Comparison of ENCODE assay signal across 32 cellular contexts in the genomic region with DNA sequence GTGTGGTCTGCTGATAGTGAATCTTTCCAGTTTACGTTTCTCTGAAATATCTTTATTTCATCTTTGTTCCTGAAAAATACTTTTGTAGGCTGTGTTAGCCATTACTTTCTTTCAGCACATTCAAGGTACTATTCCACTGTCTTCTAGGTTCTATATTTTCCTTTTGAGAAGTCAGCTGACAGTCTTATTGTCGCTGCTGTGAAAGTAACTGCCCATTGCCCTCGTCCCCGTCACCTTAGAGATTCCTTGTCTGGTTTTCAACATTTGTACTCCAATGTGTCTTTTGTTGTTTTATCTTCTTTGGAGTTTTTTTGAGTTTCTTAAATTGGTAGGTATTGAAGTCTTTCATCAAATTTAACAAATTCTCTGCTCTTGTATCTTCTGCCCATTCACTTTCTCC. TPM values are rescaled to one million over a fixed set of nuclear protein-coding genes. Genes with fewer than 3 reads are reported as not detected.
"Had no signal": no experiment of that assay in that cellular context is flagged by ENCODE, and none has a peak within 500 bp of the region (broad histone marks: within the 10 kb centered on the region; RNA-seq: fewer than 3 reads in every experiment).

No MANE protein-coding gene starts in this region.

- H3K9me3 Mint-ChIP-seq: effector memory CD8-positive, alpha-beta T cell had no signal

- H3K27me3 ChIP-seq: colonic mucosa, gastrocnemius medialis, left lung had no signal

- H3K9me3 ChIP-seq: colonic mucosa, esophagus squamous epithelium, gastrocnemius medialis, mucosa of descending colon had no signal

- H3K4me1 Mint-ChIP-seq: endodermal cell, mesothelial cell of epicardium had no signal

- DNase-seq: colonic mucosa; cortex of kidney; effector CD8-positive, alpha-beta T cell; effector memory CD8-positive, alpha-beta T cell; endodermal cell; erythroblast; esophagus squamous epithelium; foreskin fibroblast; foreskin melanocyte; gastrocnemius medialis; glutamatergic neuron; head of caudate nucleus; heart right ventricle; hippocampal formation; left cardiac atrium; left lung; left ventricle myocardium superior; lower lobe of right lung; mesenchymal stem cell; mucosa of descending colon; naive B cell had no signal

- FAIRE-seq: endometrium, islet of Langerhans, keratinocyte had no signal

- H3K4me3 ChIP-seq: colonic mucosa, esophagus squamous epithelium, gastrocnemius medialis, heart right ventricle, left lung, lower lobe of right lung, mucosa of descending colon had no signal

- H3K36me3 Mint-ChIP-seq: mesothelial cell of epicardium had no signal

- H3K27ac ChIP-seq: colonic mucosa, epithelial cell of prostate, esophagus squamous epithelium, gastrocnemius medialis, heart right ventricle, left lung, lower lobe of right lung had no signal

- H3K27ac Mint-ChIP-seq: dendritic cell treated with granulocyte-macrophage colony-stimulating factor and Interleukin-4, amounts not matched to agents 40 ng/mL and 50 ng/mL, for 4 days; effector memory CD8-positive, alpha-beta T cell; endodermal cell; mesothelial cell of epicardium; naive B cell had no signal

- H3K4me1 ChIP-seq: colonic mucosa, gastrocnemius medialis, heart right ventricle, lower lobe of right lung had no signal

- H3K36me3 ChIP-seq: colonic mucosa, gastrocnemius medialis, heart right ventricle, left lung, lower lobe of right lung had no signal

- H3K4me3 Mint-ChIP-seq: dendritic cell treated with granulocyte-macrophage colony-stimulating factor and Interleukin-4, amounts not matched to agents 40 ng/mL and 50 ng/mL, for 4 days; effector memory CD8-positive, alpha-beta T cell; endodermal cell; mesothelial cell of epicardium; naive B cell had no signal

- ATAC-seq: effector memory CD8-positive, alpha-beta T cell; esophagus mucosa; gastrocnemius medialis; heart right ventricle; left cardiac atrium; left lung; left ventricle myocardium superior; lower lobe of right lung; mucosa of descending colon had no signal

RNA-seq across cellular contexts. Expression of gene FAM3B, which starts 25.4 kb away (rescaled TPM):
- total RNA-seq: dermis microvascular lymphatic vessel endothelial cell, gastrocnemius medialis, glomerular endothelial cell, left ventricle myocardium superior, lung microvascular endothelial cell, myocyte had no signal
- polyA plus RNA-seq: keratinocyte had no signal
